In genomic region chr5:916441-917293, GRCh38 we compare ENCODE assay signal across 18 cellular contexts.
"Had no signal": no experiment of that assay in that cellular context is flagged by ENCODE, and none has a peak within 500 bp of the region (broad histone marks: within the 10 kb centered on the region; RNA-seq: fewer than 3 reads in every experiment).

No MANE protein-coding gene starts in this region.

- H3K9me3 ChIP-seq: breast epithelium, gastrocnemius medialis, left lung, right lobe of liver, vagina had no signal

- H3K4me2 ChIP-seq: smooth muscle cell had no signal

- H3K36me3 ChIP-seq: breast epithelium, gastrocnemius medialis, heart left ventricle, right lobe of liver, vagina had no signal

- H3K27me3 Mint-ChIP-seq: activated CD4-positive, alpha-beta T cell treated with anti-CD3 and anti-CD28 coated beads, Interleukin-2, amount 10 ng/mL, durations not matched to agents 7 days and 5 days; activated T-cell treated with anti-CD3 and anti-CD28 coated beads, Interleukin-2, amount 50 U/mL, for 24 hours; stimulated activated naive B cell treated with anti-CD40 and anti-IgM and Interleukin-4, amounts not matched to agents 10 μg/mL and 1 μg/mL and 100 μg/mL, for 72 hours had no signal

- ATAC-seq: activated CD8-positive, alpha-beta T cell treated with anti-CD3 and anti-CD28 coated beads, Interleukin-2, amount 10 ng/mL, durations not matched to agents 7 days and 5 days; esophagus mucosa; gastrocnemius medialis; left lung; stimulated activated naive B cell treated with anti-CD40 and anti-IgM and Interleukin-4, amounts not matched to agents 10 μg/mL and 1 μg/mL and 100 μg/mL, for 72 hours had no signal

- H3K4me1 Mint-ChIP-seq: stimulated activated naive B cell treated with anti-CD40 and anti-IgM and Interleukin-4, amounts not matched to agents 10 μg/mL and 1 μg/mL and 100 μg/mL, for 72 hours had no signal

- DNase-seq: activated CD4-positive, alpha-beta T cell treated with anti-CD3 and anti-CD28 coated beads, Interleukin-2, amount 10 ng/mL, durations not matched to agents 7 days and 5 days; activated CD8-positive, alpha-beta T cell treated with anti-CD3 and anti-CD28 coated beads, Interleukin-2, amount 10 ng/mL, durations not matched to agents 7 days and 5 days; activated naive CD4-positive, alpha-beta T cell treated with anti-CD3 and anti-CD28 coated beads, Interleukin-2, amount 50 U/mL, for 16 hours; activated T-cell treated with anti-CD3 and anti-CD28 coated beads, Interleukin-2, amount 50 U/mL, for 24 hours; aorta; gastrocnemius medialis; heart left ventricle; kidney; left lung; stimulated activated naive B cell treated with anti-CD40 and anti-IgM and Interleukin-4, amounts not matched to agents 10 μg/mL and 1 μg/mL and 100 μg/mL, for 72 hours; T-helper 9 cell had no signal

- H3K4me3 Mint-ChIP-seq: activated CD4-positive, alpha-beta T cell treated with anti-CD3 and anti-CD28 coated beads, Interleukin-2, amount 10 ng/mL, durations not matched to agents 7 days and 5 days; activated CD8-positive, alpha-beta T cell treated with anti-CD3 and anti-CD28 coated beads, Interleukin-2, amount 10 ng/mL, durations not matched to agents 7 days and 5 days; activated T-cell treated with anti-CD3 and anti-CD28 coated beads, Interleukin-2, amount 50 U/mL, for 24 hours; stimulated activated naive B cell treated with anti-CD40 and anti-IgM and Interleukin-4, amounts not matched to agents 10 μg/mL and 1 μg/mL and 100 μg/mL, for 72 hours had no signal

- H3K4me3 ChIP-seq: breast epithelium, coronary artery, gastrocnemius medialis, heart left ventricle, left lung, right lobe of liver, smooth muscle cell, vagina had no signal

- H3K4me1 ChIP-seq: breast epithelium, gastrocnemius medialis, heart left ventricle, left lung, right lobe of liver, vagina had no signal

- H3K27ac Mint-ChIP-seq: activated CD4-positive, alpha-beta T cell treated with anti-CD3 and anti-CD28 coated beads, Interleukin-2, amount 10 ng/mL, durations not matched to agents 7 days and 5 days; activated CD8-positive, alpha-beta T cell treated with anti-CD3 and anti-CD28 coated beads, Interleukin-2, amount 10 ng/mL, durations not matched to agents 7 days and 5 days; activated T-cell treated with anti-CD3 and anti-CD28 coated beads, Interleukin-2, amount 50 U/mL, for 24 hours; activated T-helper 2 cell treated with anti-CD3 and anti-CD28 coated beads, Interferon-gamma antibody, Interleukin-2, Interleukin-4, amounts not matched to agents 10 μg/mL and 5 μg/mL and 100 μg/mL, durations not matched to agents 14 hours and 24 hours and 36 hours; stimulated activated naive B cell treated with anti-CD40 and anti-IgM and Interleukin-4, amounts not matched to agents 10 μg/mL and 1 μg/mL and 100 μg/mL, for 72 hours had no signal

- H3K27ac ChIP-seq: breast epithelium, coronary artery, gastrocnemius medialis, heart left ventricle, left lung, right lobe of liver, vagina had no signal

- H3K27me3 ChIP-seq: breast epithelium, gastrocnemius medialis, heart left ventricle, left lung, right lobe of liver, vagina had no signal
